Comparison of ENCODE assay signal across 8 cellular contexts in genomic region chrX:107429090-107429489, GRCh38. TPM values are rescaled to one million over a fixed set of nuclear protein-coding genes. Genes with fewer than 3 reads are reported as not detected.
DNase-seq lines count a peak whose midpoint lies in the region; ATAC-seq and TF ChIP-seq lines count a peak whose summit lies in the region.

No MANE protein-coding gene starts in this region.

- no peak overlapping the region for H3K4me3 ChIP-seq in choroid plexus epithelial cell (ENCODE audit: low read depth, low read length)

- H3K36me3 Mint-ChIP-seq in activated T-helper 2 cell treated with anti-CD3 and anti-CD28 coated beads, Interferon-gamma antibody, Interleukin-2, Interleukin-4, amounts not matched to agents 10 μg/mL and 5 μg/mL and 100 μg/mL, durations not matched to agents 14 hours and 24 hours and 36 hours (ENCODE audit: low read depth) = no peaks in the 10 kb centered on the region

- DNase-seq in activated CD8-positive, alpha-beta memory T cell treated with anti-CD3 and anti-CD28 coated beads for 24 hours = peak; percentile 68
- DNase-seq in activated CD8-positive, alpha-beta memory T cell treated with anti-CD3 and anti-CD28 coated beads, Interleukin-2, amount 50 U/mL, for 48 hours = no peak
- peak; percentile 69 for DNase-seq in NCI-H69 (lab: John Stamatoyannopoulos, UW)
- peak; percentile 38 for DNase-seq in choroid plexus epithelial cell (ENCODE audit: low read depth)
- peak; percentile 19 for DNase-seq in stimulated activated CD4-positive, alpha-beta T cell treated with anti-CD3 and anti-CD28 coated beads, Interleukin-4, amount 100 ng/mL, for 1 hour
- no peak for DNase-seq in central memory CD4-positive, alpha-beta T cell
- DNase-seq in Right ventricle myocardium inferior (ENCODE audit: missing footprints) = no peak
- no peak for DNase-seq in activated T-helper 2 cell treated with anti-CD3 and anti-CD28 coated beads, Interferon-gamma antibody, Interleukin-2, Interleukin-4, amounts not matched to agents 10 μg/mL and 5 μg/mL and 100 μg/mL, durations not matched to agents 14 hours and 24 hours and 36 hours (ENCODE audit: low spot score)

- no peaks in the 10 kb centered on the region for H3K9me3 Mint-ChIP-seq in activated T-helper 2 cell treated with anti-CD3 and anti-CD28 coated beads, Interferon-gamma antibody, Interleukin-2, Interleukin-4, amounts not matched to agents 10 μg/mL and 5 μg/mL and 100 μg/mL, durations not matched to agents 14 hours and 24 hours and 36 hours

- TF ChIP-seq CTCF in choroid plexus epithelial cell (conservative IDR thresholded peaks at IDR 0.05; ENCODE audit: low read depth, low read length) = peak; percentile 48

- peaks cover 6% of the 10 kb centered on the region for H3K27me3 Mint-ChIP-seq in activated T-helper 2 cell treated with anti-CD3 and anti-CD28 coated beads, Interferon-gamma antibody, Interleukin-2, Interleukin-4, amounts not matched to agents 10 μg/mL and 5 μg/mL and 100 μg/mL, durations not matched to agents 14 hours and 24 hours and 36 hours (ENCODE audit: low read depth)

- no peak for ATAC-seq in Right ventricle myocardium inferior

- H3K4me3 Mint-ChIP-seq in activated T-helper 2 cell treated with anti-CD3 and anti-CD28 coated beads, Interferon-gamma antibody, Interleukin-2, Interleukin-4, amounts not matched to agents 10 μg/mL and 5 μg/mL and 100 μg/mL, durations not matched to agents 14 hours and 24 hours and 36 hours (ENCODE audit: low read depth) = no peak overlapping the region

- intact Hi-C loops in Right ventricle myocardium inferior (cut with DNase I) = no loop called here
- intact Hi-C loops in activated T-helper 2 cell treated with anti-CD3 and anti-CD28 coated beads, Interferon-gamma antibody, Interleukin-2, Interleukin-4, amounts not matched to agents 10 μg/mL and 5 μg/mL and 100 μg/mL, durations not matched to agents 14 hours and 24 hours and 36 hours (cut with micrococcal nuclease) = loop anchor here (2.0 kb wide), 1 partner anchor 430 kb away; no protein-coding TSS in a partner anchor

- no peaks in the 10 kb centered on the region for H3K4me1 Mint-ChIP-seq in activated T-helper 2 cell treated with anti-CD3 and anti-CD28 coated beads, Interferon-gamma antibody, Interleukin-2, Interleukin-4, amounts not matched to agents 10 μg/mL and 5 μg/mL and 100 μg/mL, durations not matched to agents 14 hours and 24 hours and 36 hours (ENCODE audit: low read depth)

- H3K27ac Mint-ChIP-seq in activated T-helper 2 cell treated with anti-CD3 and anti-CD28 coated beads, Interferon-gamma antibody, Interleukin-2, Interleukin-4, amounts not matched to agents 10 μg/mL and 5 μg/mL and 100 μg/mL, durations not matched to agents 14 hours and 24 hours and 36 hours = no peak overlapping the region

RNA-seq across cellular contexts. Expression of gene FRMPD3, which starts 20.4 kb away (rescaled TPM):
- total RNA-seq in Right ventricle myocardium inferior = not detected
- total RNA-seq in activated T-helper 2 cell treated with anti-CD3 and anti-CD28 coated beads, Interferon-gamma antibody, Interleukin-2, Interleukin-4, amounts not matched to agents 10 μg/mL and 5 μg/mL and 100 μg/mL, durations not matched to agents 14 hours and 24 hours and 36 hours = not detected in 2 replicates

Comparison
In these comparisons a context has a peak if more than half of its experiments do, and no peak if none do; other contexts are left out.
1. DNase-seq: peak in activated CD8-positive, alpha-beta memory T cell treated with anti-CD3 and anti-CD28 coated beads for 24 hours (single experiment), NCI-H69 (single experiment), choroid plexus epithelial cell (single experiment) and stimulated activated CD4-positive, alpha-beta T cell treated with anti-CD3 and anti-CD28 coated beads, Interleukin-4, amount 100 ng/mL, for 1 hour (single experiment); none in activated CD8-positive, alpha-beta memory T cell treated with anti-CD3 and anti-CD28 coated beads, Interleukin-2, amount 50 U/mL, for 48 hours (single experiment), central memory CD4-positive, alpha-beta T cell (single experiment), Right ventricle myocardium inferior (single experiment) and activated T-helper 2 cell treated with anti-CD3 and anti-CD28 coated beads, Interferon-gamma antibody, Interleukin-2, Interleukin-4, amounts not matched to agents 10 μg/mL and 5 μg/mL and 100 μg/mL, durations not matched to agents 14 hours and 24 hours and 36 hours (single experiment).